ENCODE assay signal across 30 cellular contexts in the genomic region with DNA sequence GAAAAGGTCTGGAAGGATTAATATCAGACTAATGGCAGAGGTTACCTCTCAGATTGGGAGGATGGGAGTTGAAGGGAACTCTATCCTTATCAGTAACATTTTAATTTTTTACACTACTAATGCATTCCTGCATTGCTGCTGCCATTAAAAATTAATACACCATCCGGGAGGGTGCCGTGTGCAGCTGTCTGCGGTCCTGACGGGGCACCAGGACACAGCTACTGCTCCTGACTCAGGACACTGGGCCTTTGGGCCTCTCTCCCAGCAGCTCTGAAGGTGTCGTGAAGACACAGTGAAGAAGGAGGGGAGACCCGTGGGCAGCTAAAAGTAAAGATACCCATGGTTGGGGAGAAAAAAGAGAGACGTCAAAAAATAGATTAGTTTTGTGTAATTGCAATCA. TPM values are rescaled to one million over a fixed set of nuclear protein-coding genes. Genes with fewer than 3 reads are reported as not detected.
"Had no signal": no experiment of that assay in that cellular context is flagged by ENCODE, and none has a peak within 500 bp of the region (broad histone marks: within the 10 kb centered on the region; RNA-seq: fewer than 3 reads in every experiment).

No MANE protein-coding gene starts in this region.

- H3K27me3 ChIP-seq: ascending aorta, breast epithelium, cardiac muscle cell, colonic mucosa, esophagus muscularis mucosa, gastrocnemius medialis, heart left ventricle had no signal

- H3K36me3 ChIP-seq: ascending aorta, breast epithelium, cardiac muscle cell, colonic mucosa, esophagus muscularis mucosa, gastrocnemius medialis, heart left ventricle had no signal

- H3K27ac Mint-ChIP-seq: activated CD4-positive, alpha-beta memory T cell treated with anti-CD3 and anti-CD28 coated beads, Interleukin-2, amount 10 ng/mL, durations not matched to agents 7 days and 5 days; activated CD4-positive, alpha-beta T cell treated with anti-CD3 and anti-CD28 coated beads for 36 hours; activated CD4-positive, alpha-beta T cell treated with anti-CD3 and anti-CD28 coated beads, Interleukin-2, amount 10 ng/mL, durations not matched to agents 24 days and 14 days; activated naive CD4-positive, alpha-beta T cell treated with anti-CD3 and anti-CD28 coated beads, Interleukin-2, amount 10 ng/mL, durations not matched to agents 7 days and 5 days; activated naive CD4-positive, alpha-beta T cell treated with anti-CD3 and anti-CD28 coated beads, Interleukin-2, amount 50 U/mL, for 72 hours; activated naive CD8-positive, alpha-beta T cell treated with anti-CD3 and anti-CD28 coated beads, Interleukin-2, amount 10 ng/mL, durations not matched to agents 7 days and 5 days; activated T-cell treated with anti-CD3 and anti-CD28 coated beads, Interleukin-2, amount 50 U/mL, for 24 hours; activated T-cell treated with anti-CD3 and anti-CD28 coated beads, Interleukin-2, amount 50 U/mL, for 72 hours; brain had no signal

- H3K27ac ChIP-seq: ascending aorta, breast epithelium, cardiac muscle cell, colonic mucosa, esophagus muscularis mucosa, foreskin keratinocyte, gastrocnemius medialis, heart left ventricle had no signal

- H3K36me3 Mint-ChIP-seq: activated naive CD4-positive, alpha-beta T cell treated with anti-CD3 and anti-CD28 coated beads, Interleukin-2, amount 50 U/mL, for 72 hours had no signal

- H3K9me3 ChIP-seq: ascending aorta, breast epithelium, colonic mucosa, esophagus muscularis mucosa, gastrocnemius medialis had no signal

- H3K4me3 ChIP-seq: ascending aorta, breast epithelium, cardiac muscle cell, colonic mucosa, esophagus muscularis mucosa, gastrocnemius medialis, heart left ventricle had no signal

- H3K9me3 Mint-ChIP-seq: activated CD4-positive, alpha-beta memory T cell treated with anti-CD3 and anti-CD28 coated beads, Interleukin-2, amount 10 ng/mL, durations not matched to agents 7 days and 5 days; activated naive CD4-positive, alpha-beta T cell treated with anti-CD3 and anti-CD28 coated beads, Interleukin-2, amount 10 ng/mL, durations not matched to agents 7 days and 5 days; activated naive CD4-positive, alpha-beta T cell treated with anti-CD3 and anti-CD28 coated beads, Interleukin-2, amount 50 U/mL, for 72 hours; activated naive CD8-positive, alpha-beta T cell treated with anti-CD3 and anti-CD28 coated beads, Interleukin-2, amount 10 ng/mL, durations not matched to agents 7 days and 5 days; activated T-cell treated with anti-CD3 and anti-CD28 coated beads, Interleukin-2, amount 50 U/mL, for 24 hours; activated T-cell treated with anti-CD3 and anti-CD28 coated beads, Interleukin-2, amount 50 U/mL, for 72 hours had no signal

- H3K27me3 Mint-ChIP-seq: activated CD4-positive, alpha-beta memory T cell treated with anti-CD3 and anti-CD28 coated beads, Interleukin-2, amount 10 ng/mL, durations not matched to agents 7 days and 5 days; activated CD4-positive, alpha-beta T cell treated with anti-CD3 and anti-CD28 coated beads for 36 hours; activated naive CD4-positive, alpha-beta T cell treated with anti-CD3 and anti-CD28 coated beads, Interleukin-2, amount 10 ng/mL, durations not matched to agents 7 days and 5 days; activated naive CD8-positive, alpha-beta T cell treated with anti-CD3 and anti-CD28 coated beads, Interleukin-2, amount 10 ng/mL, durations not matched to agents 7 days and 5 days; activated T-cell treated with anti-CD3 and anti-CD28 coated beads, Interleukin-2, amount 50 U/mL, for 24 hours; brain had no signal

- H3K4me1 ChIP-seq: ascending aorta, breast epithelium, colonic mucosa, esophagus muscularis mucosa, foreskin keratinocyte, gastrocnemius medialis, heart left ventricle had no signal

- H3K4me3 Mint-ChIP-seq: activated CD4-positive, alpha-beta memory T cell treated with anti-CD3 and anti-CD28 coated beads, Interleukin-2, amount 10 ng/mL, durations not matched to agents 7 days and 5 days; activated CD4-positive, alpha-beta T cell treated with anti-CD3 and anti-CD28 coated beads for 36 hours; activated CD4-positive, alpha-beta T cell treated with anti-CD3 and anti-CD28 coated beads, Interleukin-2, amount 10 ng/mL, durations not matched to agents 24 days and 14 days; activated naive CD4-positive, alpha-beta T cell treated with anti-CD3 and anti-CD28 coated beads, Interleukin-2, amount 10 ng/mL, durations not matched to agents 7 days and 5 days; activated naive CD8-positive, alpha-beta T cell treated with anti-CD3 and anti-CD28 coated beads, Interleukin-2, amount 10 ng/mL, durations not matched to agents 7 days and 5 days; activated T-cell treated with anti-CD3 and anti-CD28 coated beads, Interleukin-2, amount 50 U/mL, for 24 hours; activated T-cell treated with anti-CD3 and anti-CD28 coated beads, Interleukin-2, amount 50 U/mL, for 72 hours; brain had no signal

- DNase-seq: activated CD4-positive, alpha-beta memory T cell treated with anti-CD3 and anti-CD28 coated beads, Interleukin-2, amount 10 ng/mL, durations not matched to agents 7 days and 5 days; activated CD4-positive, alpha-beta T cell treated with anti-CD3 and anti-CD28 coated beads for 36 hours; activated CD4-positive, alpha-beta T cell treated with anti-CD3 and anti-CD28 coated beads, Interleukin-2, amount 10 ng/mL, durations not matched to agents 24 days and 14 days; activated CD4-positive, CD25-positive, alpha-beta regulatory T cell; activated CD4-positive, CD25-positive, alpha-beta regulatory T cell treated with anti-CD3 and anti-CD28 coated beads, Interleukin-2, amount 50 U/mL, for 72 hours; activated CD8-positive, alpha-beta memory T cell treated with anti-CD3 and anti-CD28 coated beads, Interleukin-2, amount 50 U/mL, for 48 hours; activated gamma-delta T cell; activated naive CD4-positive, alpha-beta T cell; activated naive CD4-positive, alpha-beta T cell treated with anti-CD3 and anti-CD28 coated beads, Interleukin-2, amount 10 ng/mL, durations not matched to agents 7 days and 5 days; activated naive CD8-positive, alpha-beta T cell treated with anti-CD3 and anti-CD28 coated beads, Interleukin-2, amount 10 ng/mL, durations not matched to agents 7 days and 5 days; activated T-cell treated with anti-CD3 and anti-CD28 coated beads for 4 hours; activated T-cell treated with anti-CD3 and anti-CD28 coated beads, Interleukin-2, amount 50 U/mL, for 24 hours; activated T-cell treated with anti-CD3 and anti-CD28 coated beads, Interleukin-2, amount 50 U/mL, for 72 hours; central memory CD4-positive, alpha-beta T cell; cerebellar nuclear complex; colonic mucosa; effector memory CD4-positive, alpha-beta T cell; erythroblast; foreskin keratinocyte; gastrocnemius medialis; glutamatergic neuron; heart left ventricle; T-helper 1 cell; T-helper 2 cell had no signal

- H3K4me1 Mint-ChIP-seq: activated CD4-positive, alpha-beta memory T cell treated with anti-CD3 and anti-CD28 coated beads, Interleukin-2, amount 10 ng/mL, durations not matched to agents 7 days and 5 days; activated CD4-positive, alpha-beta T cell treated with anti-CD3 and anti-CD28 coated beads for 36 hours; activated CD4-positive, alpha-beta T cell treated with anti-CD3 and anti-CD28 coated beads, Interleukin-2, amount 10 ng/mL, durations not matched to agents 24 days and 14 days; activated naive CD4-positive, alpha-beta T cell treated with anti-CD3 and anti-CD28 coated beads, Interleukin-2, amount 10 ng/mL, durations not matched to agents 7 days and 5 days; brain had no signal

RNA-seq across cellular contexts. Expression of gene HKDC1, which starts 34.7 kb away (rescaled TPM):
- total RNA-seq: ascending aorta, cardiac muscle cell had no signal
- polyA plus RNA-seq: cardiac muscle cell had no signal
